9 cellular contexts compared by ENCODE assay signal in genomic region chr16:68284847-68285246, GRCh38. TPM values are rescaled to one million over a fixed set of nuclear protein-coding genes. Genes with fewer than 3 reads are reported as not detected.
DNase-seq lines count a peak whose midpoint lies in the region; ATAC-seq and TF ChIP-seq lines count a peak whose summit lies in the region.
"Had no signal": no experiment of that assay in that cellular context is flagged by ENCODE, and none has a peak within 500 bp of the region (broad histone marks: within the 10 kb centered on the region; RNA-seq: fewer than 3 reads in every experiment).

No MANE protein-coding gene starts in this region.

- DNase-seq in GM10266 (ENCODE audit: extremely low spot score) (peak; percentile 69), NAMALWA (ENCODE audit: low spot score) (peak; percentile 75), retina (no peak), middle frontal gyrus (ENCODE audit: extremely low spot score, low spot score) (no peak), MG63 (no peak), HCEC 1CT (no peak)

- peak; percentile 56 for ATAC-seq in GM21529 (IDR thresholded peaks at IDR 0.05; ENCODE audit: unreplicated experiment)
- ATAC-seq: HCT116 had no signal

- peak overlapping the region; percentile 48 for H3K27ac ChIP-seq in layer of hippocampus (ENCODE audit: low read depth, low read length)

- no peaks in the 10 kb centered on the region for H3K27me3 ChIP-seq in layer of hippocampus (ENCODE audit: control insufficient read depth, insufficient read depth, low read length)
- H3K27me3 ChIP-seq in MG63, result no peaks in the 10 kb centered on the region

- peaks cover 3% of the 10 kb centered on the region for H3K36me3 ChIP-seq in MG63

- H3K4me3 ChIP-seq in MG63, result no peak overlapping the region

- no peak for TF ChIP-seq CTCF in GM10266 (IDR thresholded peaks at IDR 0.05; ENCODE audit: control insufficient read depth, insufficient read depth, low read depth, missing control alignments)

- no peaks in the 10 kb centered on the region for H3K9me3 ChIP-seq in MG63

RNA-seq across cellular contexts. Expression of gene SLC7A6, which starts 20.5 kb away (rescaled TPM):
- 3.9 and 6.5 TPM in 2 replicates for total RNA-seq in MG63 (2014; rRNA removed; shearing (Covaris generic); ENCODE audit: low replicate concordance)

RNA-seq across cellular contexts. Expression of gene SLC7A6OS, which starts 25.9 kb away (rescaled TPM):
- total RNA-seq in MG63 (2014; rRNA removed; shearing (Covaris generic); ENCODE audit: low replicate concordance), result 5.5 and 5.7 TPM in 2 replicates

RNA-seq across cellular contexts. Expression of gene PRMT7, which starts 26.0 kb away (rescaled TPM):
- total RNA-seq in MG63 (2014; rRNA removed; shearing (Covaris generic); ENCODE audit: low replicate concordance), result 42.5 and 81.1 TPM in 2 replicates

RNA-seq across cellular contexts. Expression of gene PLA2G15, which starts 39.7 kb away (rescaled TPM):
- total RNA-seq in MG63 (2014; rRNA removed; shearing (Covaris generic); ENCODE audit: low replicate concordance), result 10.4 and 13.7 TPM in 2 replicates

RNA-seq across cellular contexts. Expression of gene ESRP2, which starts 48.9 kb away (rescaled TPM):
- total RNA-seq in MG63 (2014; rRNA removed; shearing (Covaris generic); ENCODE audit: low replicate concordance), result 0.36 TPM in 1 of 2 replicates, not detected in the other

Comparison
In these comparisons a context has a peak if more than half of its experiments do, and no peak if none do; other contexts are left out.
1. DNase-seq: peak in GM10266 (single experiment) and NAMALWA (single experiment); none in retina (single experiment), middle frontal gyrus (single experiment), MG63 (single experiment) and HCEC 1CT (single experiment).